Comparison of ENCODE assay signal across 30 cellular contexts in the genomic region with DNA sequence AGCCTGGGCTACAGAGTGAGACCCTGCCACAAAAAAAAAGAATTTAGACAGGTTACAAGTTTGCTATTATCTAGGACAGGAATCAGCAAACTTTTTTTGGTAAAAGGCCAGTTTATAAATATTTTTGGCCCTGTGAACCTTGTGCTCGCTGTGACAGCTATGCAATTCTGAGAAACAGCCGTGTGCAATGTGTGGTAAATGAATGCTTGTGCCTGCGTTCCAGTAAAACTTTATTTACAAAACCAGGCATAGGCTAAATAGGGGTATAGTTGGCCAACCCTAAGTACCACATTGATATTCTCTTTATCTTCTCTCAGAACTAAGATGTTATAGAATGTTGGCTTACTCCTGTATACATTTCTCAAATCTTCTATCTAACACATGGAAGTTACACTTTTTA.
"Had no signal": no experiment of that assay in that cellular context is flagged by ENCODE, and none has a peak within 500 bp of the region (broad histone marks: within the 10 kb centered on the region; RNA-seq: fewer than 3 reads in every experiment).

No MANE protein-coding gene starts in this region.

- H3K27ac ChIP-seq: left ventricle myocardium inferior, lower lobe of right lung, neural progenitor cell, neutrophil, ovary, right atrium auricular region, skin epidermis, stomach, testis, thyroid gland, transverse colon, upper lobe of left lung, vagina had no signal

- DNase-seq: hypothalamus; immature natural killer cell; kidney; left colon; left ventricle myocardium inferior; lower lobe of right lung; mesendoderm; naive B cell; natural killer cell; nephron progenitor cell; occipital lobe; ovary; stimulated activated CD4-positive, alpha-beta T cell treated with anti-CD3 and anti-CD28 coated beads, Interleukin-12 subunit alpha, Interleukin-12 subunit beta, amount 100 ng/mL, for 4 hours; stimulated activated CD4-positive, alpha-beta T cell treated with anti-CD3 and anti-CD28 coated beads, Interleukin-15, amount 100 ng/mL, for 24 hours; stimulated activated CD4-positive, alpha-beta T cell treated with anti-CD3 and anti-CD28 coated beads, Interleukin-2, amount 100 ng/mL, for 24 hours; stimulated activated CD4-positive, alpha-beta T cell treated with anti-CD3 and anti-CD28 coated beads, Interleukin-4, amount 100 ng/mL, for 1 hour; stimulated activated naive B cell treated with anti-CD40 and anti-IgM and Interleukin-4, amounts not matched to agents 10 μg/mL and 1 μg/mL and 100 μg/mL, for 72 hours; stimulated activated naive CD8-positive, alpha-beta T cell treated with anti-CD3 and anti-CD28 coated beads, Interleukin-15, Interleukin-2, amounts not matched to agents 100 U/mL and 50 U/mL, for 24 hours; stomach; testis; thyroid gland; transverse colon; upper lobe of left lung had no signal

- ATAC-seq: left colon; lower lobe of right lung; natural killer cell; sciatic nerve; stimulated activated naive CD8-positive, alpha-beta T cell treated with anti-CD3 and anti-CD28 coated beads, Interleukin-15, Interleukin-2, amounts not matched to agents 100 U/mL and 50 U/mL, for 24 hours had no signal

- H3K4me3 ChIP-seq: left ventricle myocardium inferior, lower lobe of right lung, neural progenitor cell, ovary, right atrium auricular region, skin epidermis, stomach, testis, thyroid gland, transverse colon, upper lobe of left lung, vagina had no signal

- H3K4me1 ChIP-seq: left ventricle myocardium inferior, lower lobe of right lung, neural progenitor cell, right atrium auricular region, stomach, testis, thyroid gland, transverse colon, upper lobe of left lung, vagina had no signal

- FAIRE-seq: islet of Langerhans, kidney had no signal

- H3K4me2 ChIP-seq: neural progenitor cell had no signal

- H3K9me3 ChIP-seq: left ventricle myocardium inferior, lower lobe of right lung, neutrophil, ovary, right atrium auricular region, stomach, testis, thyroid gland, transverse colon, upper lobe of left lung, vagina had no signal

- H3K27me3 ChIP-seq: neural progenitor cell, neutrophil, ovary, right atrium auricular region, stomach, testis, thyroid gland, transverse colon, upper lobe of left lung, vagina had no signal

- H3K9ac ChIP-seq: neural progenitor cell had no signal

- H2AFZ ChIP-seq: neural progenitor cell had no signal

- H3K36me3 ChIP-seq: ovary had no signal
